ENCODE assay signal across 10 cellular contexts in the genomic region with DNA sequence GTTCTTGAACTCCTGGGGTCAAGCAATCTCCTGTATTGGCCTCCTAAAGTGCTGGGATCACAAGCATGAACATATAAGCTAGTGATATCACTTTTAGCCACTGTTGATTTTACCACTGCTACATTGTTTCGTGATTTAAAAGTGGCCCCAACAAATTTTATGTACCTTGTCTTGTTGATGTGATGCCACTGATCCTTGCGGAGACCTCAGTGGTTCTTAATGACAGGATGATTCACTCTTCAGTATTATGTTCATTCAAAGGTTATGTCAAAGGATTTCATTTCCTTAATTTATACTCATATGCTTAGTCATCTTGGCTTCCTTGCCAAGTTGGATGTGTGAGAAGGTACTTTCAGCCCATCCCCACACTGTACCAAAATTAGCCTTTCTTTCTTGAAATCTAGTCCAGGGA. TPM values are rescaled to one million over a fixed set of nuclear protein-coding genes. Genes with fewer than 3 reads are reported as not detected.
DNase-seq lines count a peak whose midpoint lies in the region; ATAC-seq lines count a peak whose summit lies in the region.
"Had no signal": no experiment of that assay in that cellular context is flagged by ENCODE, and none has a peak within 500 bp of the region (broad histone marks: within the 10 kb centered on the region; RNA-seq: fewer than 3 reads in every experiment).

No MANE protein-coding gene starts in this region.

- no peak overlapping the region for H3K27ac ChIP-seq in mesendoderm (ENCODE audit: low read depth, low read length)

- H3K27ac Mint-ChIP-seq in central memory CD8-positive, alpha-beta T cell (ENCODE audit: low read depth): peak overlapping the region; percentile 29

- H2BK15ac ChIP-seq in mesendoderm (replicated peaks; ENCODE audit: low read depth): no peak overlapping the region

- no peak overlapping the region for H3K9ac ChIP-seq in skeletal muscle satellite cell (ENCODE audit: low read depth, low read length)
- H3K9ac ChIP-seq in mesendoderm (ENCODE audit: low read length): no peak overlapping the region

- H4K8ac ChIP-seq in mesendoderm (ENCODE audit: low read depth, low read length): no peak overlapping the region

- intact Hi-C loops in left ventricle myocardium superior (cut with micrococcal nuclease): no loop called here

- H3K27me3 ChIP-seq in skeletal muscle satellite cell (ENCODE audit: control insufficient read depth, insufficient read depth, low read length): no peaks in the 10 kb centered on the region
- H3K27me3 ChIP-seq in mesendoderm (ENCODE audit: insufficient read depth, low read length, poor library complexity): no peaks in the 10 kb centered on the region

- peak overlapping the region; percentile 44 for H3K4me3 Mint-ChIP-seq in central memory CD8-positive, alpha-beta T cell

- H3K4me1 Mint-ChIP-seq in central memory CD8-positive, alpha-beta T cell: peaks cover 91% of the 10 kb centered on the region

- H3K9me3 Mint-ChIP-seq in central memory CD8-positive, alpha-beta T cell: no peaks in the 10 kb centered on the region

- H3K4me2 ChIP-seq in skeletal muscle satellite cell (ENCODE audit: low read length) (peak overlapping the region; percentile 16), mesendoderm (ENCODE audit: low read length) (no peak overlapping the region)

- no peak overlapping the region for H3K23ac ChIP-seq in mesendoderm (ENCODE audit: low read length)

- no peaks in the 10 kb centered on the region for H3K79me2 ChIP-seq in mesendoderm (ENCODE audit: control insufficient read depth, insufficient read depth, low read length)

- DNase-seq in SIG-M5 treated with dmso at 0.1 percent for 504 hours (lab: John Stamatoyannopoulos, UW; ENCODE audit: unreplicated experiment): peak; percentile 12
- no peak for DNase-seq in SIG-M5 (lab: John Stamatoyannopoulos, UW)
- peak; percentile 76 for DNase-seq in NCI-H226
- no peak for DNase-seq in central memory CD8-positive, alpha-beta T cell (ENCODE audit: low spot score in 2 of 2)
- DNase-seq in mesendoderm: no peak
- DNase-seq in nucleus accumbens (lab: John Stamatoyannopoulos, UW): no peak
- DNase-seq in left ventricle myocardium superior: no peak
- DNase-seq: AML-193, left cardiac atrium had no signal

- no peak overlapping the region for H2BK120ac ChIP-seq in mesendoderm (ENCODE audit: low read depth, low read length)

- no peak overlapping the region for H3K4ac ChIP-seq in mesendoderm (ENCODE audit: low read depth, low read length)

- H4K5ac ChIP-seq in mesendoderm (ENCODE audit: low read length): no peak overlapping the region

- no peaks in the 10 kb centered on the region for H3K79me1 ChIP-seq in mesendoderm (ENCODE audit: low read length)

- no CpG with 5 or more reads among the region's 2 CpGs for WGBS in mesendoderm (ENCODE audit: extremely low coverage, insufficient coverage, low lambda C conversion rate)

- H3K18ac ChIP-seq in mesendoderm (ENCODE audit: low read length): no peak overlapping the region

- H3K4me1 ChIP-seq in skeletal muscle satellite cell (ENCODE audit: control insufficient read depth, insufficient read depth, low read length): peaks cover 14% of the 10 kb centered on the region
- no peaks in the 10 kb centered on the region for H3K4me1 ChIP-seq in mesendoderm (ENCODE audit: control insufficient read depth, low read depth, low read length)

- no peak overlapping the region for H3K56ac ChIP-seq in mesendoderm (ENCODE audit: low read length)

- no peaks in the 10 kb centered on the region for H3K27me3 Mint-ChIP-seq in central memory CD8-positive, alpha-beta T cell

- H2BK5ac ChIP-seq in mesendoderm (ENCODE audit: low read length): no peak overlapping the region

- no peaks in the 10 kb centered on the region for H3K9me3 ChIP-seq in skeletal muscle satellite cell (replicated peaks; ENCODE audit: low read length)

- H3K36me3 Mint-ChIP-seq in central memory CD8-positive, alpha-beta T cell (ENCODE audit: insufficient read depth): peaks cover 8% of the 10 kb centered on the region

- ATAC-seq in central memory CD8-positive, alpha-beta T cell (replicated peaks; ENCODE audit: extremely low read depth, poor library complexity, severe bottlenecking): peak; percentile 25
- ATAC-seq in left ventricle myocardium superior: no peak

- H3K36me3 ChIP-seq in skeletal muscle satellite cell (ENCODE audit: insufficient read depth, low read length) (no peaks in the 10 kb centered on the region), mesendoderm (ENCODE audit: control insufficient read depth, insufficient read depth, low read length) (no peaks in the 10 kb centered on the region)

- H3K4me3 ChIP-seq in skeletal muscle satellite cell (ENCODE audit: low read length): no peak overlapping the region
- H3K4me3 ChIP-seq in mesendoderm (ENCODE audit: low read length): no peak overlapping the region

- H2AK5ac ChIP-seq in mesendoderm (ENCODE audit: low read length): no peak overlapping the region

RNA-seq across cellular contexts. Expression of gene PRKACB, which starts 12.1 kb away (rescaled TPM):
- total RNA-seq in skeletal muscle satellite cell (2012; rRNA removed): 12.5 and 17.0 TPM in 2 replicates
- 17.3 TPM for polyA plus RNA-seq in mesendoderm (2013, experiment 1 of 2)
- polyA plus RNA-seq in mesendoderm (2013, experiment 2 of 2): 16.8 TPM
- 35.2 TPM for total RNA-seq in left ventricle myocardium superior

Comparison
In these comparisons a context has a peak if more than half of its experiments do, and no peak if none do; other contexts are left out.
1. DNase-seq: peak in SIG-M5 treated with dmso at 0.1 percent for 504 hours (single experiment) and NCI-H226 (single experiment); none in SIG-M5 (single experiment), central memory CD8-positive, alpha-beta T cell (0 of 2), mesendoderm (single experiment), nucleus accumbens (0 of 56) and left ventricle myocardium superior (single experiment).